Comparison of ENCODE assay signal across 14 cellular contexts in the genomic region with DNA sequence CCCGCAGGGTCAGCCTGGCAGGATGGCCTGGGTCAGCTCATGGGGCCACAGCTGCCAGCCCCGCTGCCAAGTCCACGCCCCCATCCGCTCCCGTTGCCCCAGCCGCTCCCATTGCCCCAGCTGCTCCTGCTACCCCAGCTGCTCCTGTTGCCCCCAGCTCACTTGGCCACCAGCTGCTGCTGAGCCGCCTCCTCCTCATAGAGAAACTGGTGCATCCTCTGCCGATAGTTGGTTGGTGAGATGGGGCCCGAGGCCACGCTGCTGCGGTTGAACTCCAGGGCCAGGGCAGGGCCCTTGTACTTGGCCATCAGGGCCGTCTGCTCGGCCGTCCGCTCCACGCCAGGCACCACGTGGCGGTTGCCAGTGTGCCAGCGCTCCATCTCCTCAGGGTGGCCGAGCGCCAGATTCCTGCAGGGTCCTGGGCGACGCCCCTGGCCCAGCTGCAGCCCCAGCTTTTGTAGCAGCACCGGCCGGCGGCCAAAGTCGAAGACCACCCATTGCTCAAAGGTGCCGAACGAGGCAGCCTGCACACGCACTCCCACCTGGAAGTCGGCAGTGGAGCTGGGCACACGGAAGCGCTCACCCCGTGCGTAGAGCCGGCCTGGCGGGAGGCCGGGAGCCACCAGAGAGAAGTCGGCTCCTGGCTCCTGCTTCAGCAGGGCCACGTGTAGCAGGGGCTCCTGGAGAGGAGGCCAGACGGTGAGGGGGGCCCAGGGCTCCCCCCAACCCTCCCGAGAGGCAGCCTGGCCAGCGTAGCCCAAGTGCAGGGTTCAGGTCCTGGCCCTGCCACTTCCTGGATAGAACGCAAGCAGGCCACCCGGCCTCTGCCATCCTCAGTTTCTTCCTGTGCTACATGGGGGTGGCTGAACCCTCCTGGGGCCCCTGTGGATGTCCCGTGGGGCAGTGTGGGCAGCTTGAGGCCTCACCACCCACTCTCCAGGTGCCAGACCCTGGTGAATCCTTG. TPM values are rescaled to one million over a fixed set of nuclear protein-coding genes. Genes with fewer than 3 reads are reported as not detected.
DNase-seq lines count a peak whose midpoint lies in the region; ATAC-seq lines count a peak whose summit lies in the region.
"Had no signal": no experiment of that assay in that cellular context is flagged by ENCODE, and none has a peak within 500 bp of the region (broad histone marks: within the 10 kb centered on the region; RNA-seq: fewer than 3 reads in every experiment).

No MANE protein-coding gene starts in this region.

- ATAC-seq in HG02623 (IDR thresholded peaks at IDR 0.05; ENCODE audit: unreplicated experiment): no peak
- ATAC-seq: activated CD4-positive, alpha-beta T cell treated with anti-CD3 and anti-CD28 coated beads for 36 hours had no signal

- H3K27me3 Mint-ChIP-seq in immature natural killer cell (ENCODE audit: low read depth in 3 of 3): peaks cover 15 to 21% (median 15%) of the 10 kb centered on the region in 3 donors
- H3K27me3 Mint-ChIP-seq: activated CD4-positive, alpha-beta T cell treated with anti-CD3 and anti-CD28 coated beads for 36 hours had no signal

- peaks cover 0 to 10% (median 0%) of the 10 kb centered on the region in 3 donors for H3K36me3 Mint-ChIP-seq in immature natural killer cell

- peaks cover 22 to 26% of the 10 kb centered on the region in 2 donors for H3K4me1 Mint-ChIP-seq in immature natural killer cell

- H3K27ac Mint-ChIP-seq in immature natural killer cell: peak overlapping the region in 1 of 6 donors; percentile 40
- H3K27ac Mint-ChIP-seq: activated CD4-positive, alpha-beta T cell treated with anti-CD3 and anti-CD28 coated beads for 36 hours had no signal

- DNase-seq in NCI-H146 (lab: John Stamatoyannopoulos, UW) (peak; percentile 38), NCI-H146 treated with DMSO at 0.1 percent for 48 hours (lab: John Stamatoyannopoulos, UW; ENCODE audit: unreplicated experiment) (no peak), NCI-H1694 (lab: John Stamatoyannopoulos, UW) (peak; percentile 25), immature natural killer cell (no peak), AML-193 (lab: John Stamatoyannopoulos, UW) (no peak)
- DNase-seq: activated CD4-positive, alpha-beta T cell treated with anti-CD3 and anti-CD28 coated beads for 36 hours; adrenal gland; effector CD8-positive, alpha-beta T cell; EL; heart left ventricle; NCI-H2107; Right ventricle myocardium superior; tibial artery had no signal

- H3K9me3 Mint-ChIP-seq in immature natural killer cell: no peaks in the 10 kb centered on the region

- H3K4me3 Mint-ChIP-seq in immature natural killer cell: peak overlapping the region in 4 of 5 donors; percentile 30 to 80 (median 66)

RNA-seq across cellular contexts. Expression of a gene that starts 4.8 kb away (rescaled TPM):
- polyA plus RNA-seq in immature natural killer cell: 10 to 100 TPM in 1 of 3 donors, 1 to 10 TPM in 2; 2.4 to 11.3 (median 3.7) TPM

RNA-seq across cellular contexts. Expression of a gene that starts 15.3 kb away (rescaled TPM):
- polyA plus RNA-seq in immature natural killer cell: not detected

RNA-seq across cellular contexts. Expression of a gene that starts 21.7 kb away (rescaled TPM):
- polyA plus RNA-seq in immature natural killer cell: not detected
- polyA plus RNA-seq: adrenal gland, heart left ventricle had no signal

RNA-seq across cellular contexts. Expression of a gene that starts 32.1 kb away (rescaled TPM):
- under 1 TPM in 1 of 3 donors, not detected in 2; 0.37 TPM for polyA plus RNA-seq in immature natural killer cell

RNA-seq across cellular contexts. Expression of a gene that starts 48.7 kb away (rescaled TPM):
- 10 to 100 TPM; 14.9 to 84.3 (median 41.9) TPM for polyA plus RNA-seq in immature natural killer cell

Comparison
In these comparisons a context has a peak if more than half of its experiments do, and no peak if none do; other contexts are left out.
1. DNase-seq: peak in NCI-H146 (single experiment) and NCI-H1694 (single experiment); none in NCI-H146 treated with DMSO at 0.1 percent for 48 hours (single experiment), immature natural killer cell (0 of 3) and AML-193 (0 of 2).